ENCODE assay signal across 26 cellular contexts in genomic region chr11:1847006-1847735, GRCh38. TPM values are rescaled to one million over a fixed set of nuclear protein-coding genes. Genes with fewer than 3 reads are reported as not detected.
DNase-seq lines count a peak whose midpoint lies in the region; ATAC-seq and TF ChIP-seq lines count a peak whose summit lies in the region.
"Had no signal": no experiment of that assay in that cellular context is flagged by ENCODE, and none has a peak within 500 bp of the region (broad histone marks: within the 10 kb centered on the region; RNA-seq: fewer than 3 reads in every experiment).

No MANE protein-coding gene starts in this region.

- no peak for DNase-seq in activated CD4-positive, alpha-beta T cell treated with anti-CD3 and anti-CD28 coated beads, Interleukin-2, amount 10 ng/mL, durations not matched to agents 24 days and 14 days
- no peak for DNase-seq in activated CD4-positive, alpha-beta T cell treated with anti-CD3 and anti-CD28 coated beads for 36 hours
- DNase-seq in neural progenitor cell (ENCODE audit: low spot score), result no peak
- DNase-seq in NCI-H2029 (lab: John Stamatoyannopoulos, UW), result no peak
- DNase-seq: activated CD4-positive, alpha-beta T cell treated with anti-CD3 and anti-CD28 coated beads, Interleukin-2, amount 50 U/mL, for 1 hour; activated naive CD8-positive, alpha-beta T cell treated with anti-CD3 and anti-CD28 coated beads for 36 hours; activated T-cell treated with anti-CD3 and anti-CD28 coated beads, Interleukin-2, amount 50 U/mL, for 1 hour; DMS153; foreskin melanocyte; GF-D8; KG1; NCI-H1048; NCI-H2081; NCI-H446 treated with DMSO at 0.1 percent for 48 hours; stimulated activated naive CD4-positive, alpha-beta T cell treated with Interleukin-2 at 50 U/mL for 16 hours; transverse colon had no signal

- no peak overlapping the region for H3K4me3 ChIP-seq in neural progenitor cell
- H3K4me3 ChIP-seq: BLaER1, breast epithelium, GM12878, transverse colon had no signal

- H3K4me3 Mint-ChIP-seq in activated CD4-positive, alpha-beta T cell treated with anti-CD3 and anti-CD28 coated beads, Interleukin-2, amount 10 ng/mL, durations not matched to agents 24 days and 14 days, result no peak overlapping the region
- H3K4me3 Mint-ChIP-seq in activated CD4-positive, alpha-beta T cell treated with anti-CD3 and anti-CD28 coated beads for 36 hours, result no peak overlapping the region
- no peak overlapping the region for H3K4me3 Mint-ChIP-seq in activated T-helper 17 cell treated with anti-CD3 and anti-CD28 coated beads, Interleukin-2, amount 50 U/mL, for 72 hours
- no peak overlapping the region for H3K4me3 Mint-ChIP-seq in neural progenitor cell
- H3K4me3 Mint-ChIP-seq: activated naive CD8-positive, alpha-beta T cell treated with anti-CD3 and anti-CD28 coated beads for 36 hours had no signal

- peaks cover 69% of the 10 kb centered on the region for H3K4me1 Mint-ChIP-seq in activated CD4-positive, alpha-beta T cell treated with anti-CD3 and anti-CD28 coated beads, Interleukin-2, amount 10 ng/mL, durations not matched to agents 24 days and 14 days
- H3K4me1 Mint-ChIP-seq in activated CD4-positive, alpha-beta T cell treated with anti-CD3 and anti-CD28 coated beads for 36 hours, result peaks cover 74% of the 10 kb centered on the region
- H3K4me1 Mint-ChIP-seq in activated T-helper 17 cell treated with anti-CD3 and anti-CD28 coated beads, Interleukin-2, amount 50 U/mL, for 72 hours, result peaks cover 24% of the 10 kb centered on the region
- peaks cover 18% of the 10 kb centered on the region for H3K4me1 Mint-ChIP-seq in neural progenitor cell

- H3K36me3 ChIP-seq in neural progenitor cell, result no peaks in the 10 kb centered on the region
- H3K36me3 ChIP-seq: BLaER1, breast epithelium, transverse colon had no signal

- POLR2A ChIA-PET in activated CD4-positive, alpha-beta T cell treated with anti-CD3 and anti-CD28 coated beads for 36 hours (lab: Charles Lee), result no interaction called here

- intact Hi-C loops in activated CD4-positive, alpha-beta T cell treated with anti-CD3 and anti-CD28 coated beads, Interleukin-2, amount 10 ng/mL, durations not matched to agents 24 days and 14 days (cut with micrococcal nuclease), result no loop called here
- intact Hi-C loops in activated CD4-positive, alpha-beta T cell treated with anti-CD3 and anti-CD28 coated beads for 36 hours (cut with DNase I, micrococcal nuclease), result no loop called here

- no peaks in the 10 kb centered on the region for H3K36me3 Mint-ChIP-seq in activated CD4-positive, alpha-beta T cell treated with anti-CD3 and anti-CD28 coated beads, Interleukin-2, amount 10 ng/mL, durations not matched to agents 24 days and 14 days (ENCODE audit: low read depth)
- H3K36me3 Mint-ChIP-seq in activated CD4-positive, alpha-beta T cell treated with anti-CD3 and anti-CD28 coated beads for 36 hours (ENCODE audit: low read depth), result no peaks in the 10 kb centered on the region
- no peaks in the 10 kb centered on the region for H3K36me3 Mint-ChIP-seq in activated T-helper 17 cell treated with anti-CD3 and anti-CD28 coated beads, Interleukin-2, amount 50 U/mL, for 72 hours (ENCODE audit: low read depth)
- H3K36me3 Mint-ChIP-seq in neural progenitor cell, result no peaks in the 10 kb centered on the region
- H3K36me3 Mint-ChIP-seq: activated naive CD8-positive, alpha-beta T cell treated with anti-CD3 and anti-CD28 coated beads for 36 hours had no signal

- no peaks in the 10 kb centered on the region for H4K20me1 ChIP-seq in neural progenitor cell (ENCODE audit: low read depth)

- peak overlapping the region; percentile 45 for H3K27ac Mint-ChIP-seq in activated CD4-positive, alpha-beta T cell treated with anti-CD3 and anti-CD28 coated beads, Interleukin-2, amount 10 ng/mL, durations not matched to agents 24 days and 14 days
- no peak overlapping the region for H3K27ac Mint-ChIP-seq in activated CD4-positive, alpha-beta T cell treated with anti-CD3 and anti-CD28 coated beads for 36 hours
- H3K27ac Mint-ChIP-seq in activated T-helper 17 cell treated with anti-CD3 and anti-CD28 coated beads, Interleukin-2, amount 50 U/mL, for 72 hours, result peak overlapping the region; percentile 78
- peak overlapping the region; percentile 81 for H3K27ac Mint-ChIP-seq in neural progenitor cell
- H3K27ac Mint-ChIP-seq: activated naive CD8-positive, alpha-beta T cell treated with anti-CD3 and anti-CD28 coated beads for 36 hours had no signal

- no peaks in the 10 kb centered on the region for H3K27me3 ChIP-seq in neural progenitor cell
- H3K27me3 ChIP-seq: BLaER1, breast epithelium, transverse colon had no signal

- H2AFZ ChIP-seq in neural progenitor cell (replicated peaks), result no peak overlapping the region

- H3K9me3 ChIP-seq in neural progenitor cell (ENCODE audit: low read depth), result no peaks in the 10 kb centered on the region
- H3K9me3 ChIP-seq: BLaER1, breast epithelium, transverse colon had no signal

- no peaks in the 10 kb centered on the region for H3F3A ChIP-seq in neural progenitor cell (ENCODE audit: low read depth)

- peaks cover 3% of the 10 kb centered on the region for H3K27me3 Mint-ChIP-seq in activated CD4-positive, alpha-beta T cell treated with anti-CD3 and anti-CD28 coated beads, Interleukin-2, amount 10 ng/mL, durations not matched to agents 24 days and 14 days
- H3K27me3 Mint-ChIP-seq in activated CD4-positive, alpha-beta T cell treated with anti-CD3 and anti-CD28 coated beads for 36 hours, result no peaks in the 10 kb centered on the region
- no peaks in the 10 kb centered on the region for H3K27me3 Mint-ChIP-seq in activated T-helper 17 cell treated with anti-CD3 and anti-CD28 coated beads, Interleukin-2, amount 50 U/mL, for 72 hours
- peaks cover 11% of the 10 kb centered on the region for H3K27me3 Mint-ChIP-seq in neural progenitor cell (ENCODE audit: insufficient read depth, low read depth)

- H3K4me2 ChIP-seq in neural progenitor cell, result no peak overlapping the region
- H3K4me2 ChIP-seq: BLaER1 had no signal

- no peaks in the 10 kb centered on the region for H3K9me3 Mint-ChIP-seq in activated CD4-positive, alpha-beta T cell treated with anti-CD3 and anti-CD28 coated beads, Interleukin-2, amount 10 ng/mL, durations not matched to agents 24 days and 14 days
- H3K9me3 Mint-ChIP-seq in activated CD4-positive, alpha-beta T cell treated with anti-CD3 and anti-CD28 coated beads for 36 hours (ENCODE audit: low read depth), result no peaks in the 10 kb centered on the region
- H3K9me3 Mint-ChIP-seq in activated T-helper 17 cell treated with anti-CD3 and anti-CD28 coated beads, Interleukin-2, amount 50 U/mL, for 72 hours, result no peaks in the 10 kb centered on the region
- H3K9me3 Mint-ChIP-seq in neural progenitor cell, result no peaks in the 10 kb centered on the region
- H3K9me3 Mint-ChIP-seq: activated naive CD8-positive, alpha-beta T cell treated with anti-CD3 and anti-CD28 coated beads for 36 hours had no signal

- CTCF ChIA-PET in activated CD4-positive, alpha-beta T cell treated with anti-CD3 and anti-CD28 coated beads for 36 hours (lab: Charles Lee), result interaction anchor here (0.7 to 1.7 kb wide), 4 partner anchors 34 to 304 kb away, joined by 3 to 7 read pairs (median 3); no protein-coding TSS in a partner anchor

- TF ChIP-seq CTCF in neural progenitor cell (IDR thresholded peaks at IDR 0.05), result no peak

- H3K79me2 ChIP-seq in neural progenitor cell (ENCODE audit: low read depth), result no peaks in the 10 kb centered on the region

- H3K27ac ChIP-seq in neural progenitor cell, result no peak overlapping the region
- H3K27ac ChIP-seq: BLaER1, breast epithelium, epithelial cell of prostate, transverse colon had no signal

- no peak overlapping the region for H3K9ac ChIP-seq in neural progenitor cell
- H3K9ac ChIP-seq: BLaER1 had no signal

- ATAC-seq in activated CD4-positive, alpha-beta T cell treated with anti-CD3 and anti-CD28 coated beads for 36 hours, result no peak
- no peak for ATAC-seq in activated T-helper 17 cell treated with anti-CD3 and anti-CD28 coated beads, Interleukin-2, amount 50 U/mL, for 72 hours (replicated peaks)
- ATAC-seq in GM21737 (IDR thresholded peaks at IDR 0.05; ENCODE audit: unreplicated experiment), result no peak
- ATAC-seq: GM12878, right cardiac atrium, SK-N-SH treated with all-trans-retinoic acid at 6 μM for 48 hours had no signal

- no peaks in the 10 kb centered on the region for H3K4me1 ChIP-seq in neural progenitor cell
- H3K4me1 ChIP-seq: breast epithelium had no signal

RNA-seq across cellular contexts. Expression of gene LSP1, which starts 5.7 kb away (rescaled TPM):
- total RNA-seq in activated CD4-positive, alpha-beta T cell treated with anti-CD3 and anti-CD28 coated beads, Interleukin-2, amount 10 ng/mL, durations not matched to agents 24 days and 14 days, result 303 and 322 TPM in 2 replicates
- 100 to 1,000 TPM; 193 to 227 TPM for total RNA-seq in activated CD4-positive, alpha-beta T cell treated with anti-CD3 and anti-CD28 coated beads for 36 hours
- total RNA-seq in activated T-helper 17 cell treated with anti-CD3 and anti-CD28 coated beads, Interleukin-2, amount 50 U/mL, for 72 hours, result 100 to 1,000 TPM; 328 to 423 TPM
- total RNA-seq in neural progenitor cell (ENCODE audit: low replicate concordance), result not detected in 2 replicates

RNA-seq across cellular contexts. Expression of gene TNNI2, which starts 8.4 kb away (rescaled TPM):
- total RNA-seq in activated CD4-positive, alpha-beta T cell treated with anti-CD3 and anti-CD28 coated beads, Interleukin-2, amount 10 ng/mL, durations not matched to agents 24 days and 14 days, result not detected in 2 replicates
- not detected for total RNA-seq in activated CD4-positive, alpha-beta T cell treated with anti-CD3 and anti-CD28 coated beads for 36 hours
- total RNA-seq in activated T-helper 17 cell treated with anti-CD3 and anti-CD28 coated beads, Interleukin-2, amount 50 U/mL, for 72 hours, result not detected
- 1.2 and 2.6 TPM in 2 replicates for total RNA-seq in neural progenitor cell (ENCODE audit: low replicate concordance)
- total RNA-seq: A172, right cardiac atrium had no signal

RNA-seq across cellular contexts. Expression of gene SYT8, which starts 12.4 kb away (rescaled TPM):
- total RNA-seq in activated CD4-positive, alpha-beta T cell treated with anti-CD3 and anti-CD28 coated beads, Interleukin-2, amount 10 ng/mL, durations not matched to agents 24 days and 14 days, result not detected in 2 replicates
- total RNA-seq in activated CD4-positive, alpha-beta T cell treated with anti-CD3 and anti-CD28 coated beads for 36 hours, result not detected
- total RNA-seq in activated T-helper 17 cell treated with anti-CD3 and anti-CD28 coated beads, Interleukin-2, amount 50 U/mL, for 72 hours, result not detected
- total RNA-seq in neural progenitor cell (ENCODE audit: low replicate concordance), result not detected in 2 replicates
- total RNA-seq: A172; activated naive CD8-positive, alpha-beta T cell treated with anti-CD3 and anti-CD28 coated beads for 36 hours; GM12878; mesenteric fat pad; right cardiac atrium had no signal

RNA-seq across cellular contexts. Expression of gene PRR33, which starts 44.5 kb away (rescaled TPM):
- not detected in 2 replicates for total RNA-seq in activated CD4-positive, alpha-beta T cell treated with anti-CD3 and anti-CD28 coated beads, Interleukin-2, amount 10 ng/mL, durations not matched to agents 24 days and 14 days
- under 1 TPM; 0.07 to 0.09 TPM for total RNA-seq in activated CD4-positive, alpha-beta T cell treated with anti-CD3 and anti-CD28 coated beads for 36 hours
- total RNA-seq in activated T-helper 17 cell treated with anti-CD3 and anti-CD28 coated beads, Interleukin-2, amount 50 U/mL, for 72 hours, result under 1 TPM in 1 of 2 donors, not detected in 1; 0.11 TPM
- total RNA-seq in neural progenitor cell (ENCODE audit: low replicate concordance), result not detected in 2 replicates
- total RNA-seq: A172, breast epithelium, GM12878, mesenteric fat pad, transverse colon had no signal

Comparison
In these comparisons a context has a peak if more than half of its experiments do, and no peak if none do; other contexts are left out.
1. RNA of gene LSP1, which starts 5.7 kb away (total RNA-seq): 328 to 423 TPM in activated T-helper 17 cell treated with anti-CD3 and anti-CD28 coated beads, Interleukin-2, amount 50 U/mL, for 72 hours, 303 to 322 TPM in activated CD4-positive, alpha-beta T cell treated with anti-CD3 and anti-CD28 coated beads, Interleukin-2, amount 10 ng/mL, durations not matched to agents 24 days and 14 days and 193 to 227 TPM in activated CD4-positive, alpha-beta T cell treated with anti-CD3 and anti-CD28 coated beads for 36 hours; not detected in neural progenitor cell; every median in the first group is over 100 times any median in the second.